8 cellular contexts compared by ENCODE assay signal in genomic region chr17:78323821-78324390, GRCh38. TPM values are rescaled to one million over a fixed set of nuclear protein-coding genes. Genes with fewer than 3 reads are reported as not detected.
DNase-seq lines count a peak whose midpoint lies in the region; ATAC-seq and TF ChIP-seq lines count a peak whose summit lies in the region.

No MANE protein-coding gene starts in this region.

- H3F3A ChIP-seq in GM23248 (ENCODE audit: insufficient read depth) (peaks cover 26% of the 10 kb centered on the region), PC-9 (ENCODE audit: insufficient read depth, low read depth) (peaks cover 13% of the 10 kb centered on the region; the same call in 1 of the 2 replicates)

- intact Hi-C loops in PC-9 (cut with micrococcal nuclease; ENCODE audit: unreplicated experiment) = no loop called here

- POLR2A ChIA-PET in PC-9 (lab: Charles Lee; ENCODE audit: unreplicated experiment) = no interaction called here

- DNase-seq in GM23248 (no peak), SK-N-MC (ENCODE audit: low read depth, low spot score) (no peak), fibroblast of lung (ENCODE audit: low read depth in 2 of 2) (no peak), PC-9 (no peak), DMS53 (lab: John Stamatoyannopoulos, UW) (no peak), CD1c-positive myeloid dendritic cell (ENCODE audit: extremely low spot score) (no peak)

- H3K4me3 ChIP-seq in GM23248 (no peak overlapping the region), SK-N-MC (peak overlapping the region; percentile 49; the same call in 1 of the 2 replicates), fibroblast of lung (replicated peaks in 1 of 4; ENCODE audit: control extremely low read depth in 1 of 4, insufficient read depth in 1 of 4, low read depth in 3 of 4, low read length in 4 of 4) (peak overlapping the region in 1 of 4 experiments; percentile 29), skeletal muscle satellite cell (ENCODE audit: low read length) (no peak overlapping the region), PC-9 (no peak overlapping the region)

- CTCF ChIA-PET in PC-9 (lab: Charles Lee) = interaction anchor here (0.6 kb wide), 1 partner anchor 15 kb away, joined by 7 read pairs; no protein-coding TSS in a partner anchor

- H3K9me2 ChIP-seq in GM23248 (ENCODE audit: insufficient read depth) = no peaks in the 10 kb centered on the region
- no peaks in the 10 kb centered on the region for H3K9me2 ChIP-seq in PC-9 (ENCODE audit: insufficient read depth)

- H3K79me2 ChIP-seq in GM23248 (ENCODE audit: insufficient read depth) (no peaks in the 10 kb centered on the region), fibroblast of lung (ENCODE audit: control insufficient read depth, insufficient read depth, low read length) (no peaks in the 10 kb centered on the region), PC-9 (ENCODE audit: low read depth) (no peaks in the 10 kb centered on the region)

- peaks cover 37% of the 10 kb centered on the region for H3K4me1 ChIP-seq in GM23248 (ENCODE audit: insufficient read depth)
- H3K4me1 ChIP-seq in fibroblast of lung (ENCODE audit: control insufficient read depth, extremely low read depth, insufficient read depth, low read length) = peaks cover 34% of the 10 kb centered on the region
- peaks cover 50% of the 10 kb centered on the region for H3K4me1 ChIP-seq in skeletal muscle satellite cell (ENCODE audit: control insufficient read depth, insufficient read depth, low read length)
- peaks cover 9% of the 10 kb centered on the region for H3K4me1 ChIP-seq in PC-9 (replicated peaks; ENCODE audit: insufficient read depth)

- BruUV-seq in PC-9 (replicated peaks; lab: Mats Ljungman, UMichigan) = no TSS peak

- WGBS in GM23248 (ENCODE audit: low coverage in 1 of 2, low lambda C conversion rate in 2 of 2, missing lambda C conversion rate in 2 of 2), 2 experiments = 22 to 47% methylated on average over 3 to 7 of the region's 7 CpGs

- H3K27me3 ChIP-seq in GM23248 (replicated peaks; ENCODE audit: insufficient read depth) (no peaks in the 10 kb centered on the region), fibroblast of lung (ENCODE audit: control insufficient read depth, insufficient read depth, low read length) (no peaks in the 10 kb centered on the region), skeletal muscle satellite cell (ENCODE audit: control insufficient read depth, insufficient read depth, low read length) (no peaks in the 10 kb centered on the region), PC-9 (ENCODE audit: insufficient read depth, low read depth) (no peaks in the 10 kb centered on the region)

- H3K4me2 ChIP-seq in GM23248 (ENCODE audit: unreplicated experiment) (peak overlapping the region; percentile 56), fibroblast of lung (ENCODE audit: extremely low read depth, insufficient read depth, low read length) (peak overlapping the region; percentile 83), skeletal muscle satellite cell (ENCODE audit: low read length) (peak overlapping the region; percentile 68), PC-9 (no peak overlapping the region)

- ATAC-seq in HG03439 (IDR thresholded peaks at IDR 0.05; ENCODE audit: unreplicated experiment) = no peak

- peak overlapping the region; percentile 95 for H3K27ac ChIP-seq in GM23248
- 0 out of 2 replicates have a peak overlapping the region, but pooled peaks have one; percentile 56 for H3K27ac ChIP-seq in SK-N-MC
- H3K27ac ChIP-seq in fibroblast of lung (ENCODE audit: insufficient read depth, low read length) = peak overlapping the region; percentile 98
- H3K27ac ChIP-seq in PC-9 = no peak overlapping the region

- no peaks in the 10 kb centered on the region for H4K20me1 ChIP-seq in GM23248 (ENCODE audit: insufficient read depth)
- no peaks in the 10 kb centered on the region for H4K20me1 ChIP-seq in fibroblast of lung (ENCODE audit: control insufficient read depth, extremely low read depth, insufficient read depth, low read length)
- H4K20me1 ChIP-seq in PC-9 (ENCODE audit: insufficient read depth) = no peaks in the 10 kb centered on the region

- H2AFZ ChIP-seq in GM23248 (peak overlapping the region; percentile 75), fibroblast of lung (ENCODE audit: low read length) (no peak overlapping the region), PC-9 (no peak overlapping the region)

- no peaks in the 10 kb centered on the region for H3K36me3 ChIP-seq in GM23248 (ENCODE audit: low read depth)
- no peaks in the 10 kb centered on the region for H3K36me3 ChIP-seq in SK-N-MC (ENCODE audit: insufficient read depth, low read length)
- H3K36me3 ChIP-seq in fibroblast of lung (ENCODE audit: control insufficient read depth, insufficient read depth, low read length) = no peaks in the 10 kb centered on the region
- H3K36me3 ChIP-seq in skeletal muscle satellite cell (ENCODE audit: insufficient read depth, low read length) = no peaks in the 10 kb centered on the region
- no peaks in the 10 kb centered on the region for H3K36me3 ChIP-seq in PC-9 (ENCODE audit: low read depth)

- TF ChIP-seq CTCF in fibroblast of lung (conservative IDR thresholded peaks at IDR 0.05 in 1 of 2, IDR thresholded peaks at IDR 0.05 in 1 of 2; ENCODE audit: low read depth in 1 of 2, low read length in 2 of 2) = no peak
- no peak for TF ChIP-seq CTCF in PC-9 (conservative IDR thresholded peaks at IDR 0.05)

- in situ Hi-C loops in GM23248 (cut with MboI) = no loop called here

- no peaks in the 10 kb centered on the region for H3K9me3 ChIP-seq in GM23248 (ENCODE audit: low read depth)
- H3K9me3 ChIP-seq in SK-N-MC (ENCODE audit: low read depth, low read length) = no peaks in the 10 kb centered on the region
- H3K9me3 ChIP-seq in fibroblast of lung (ENCODE audit: control insufficient read depth, insufficient read depth, low read depth, low read length) = no peaks in the 10 kb centered on the region
- no peaks in the 10 kb centered on the region for H3K9me3 ChIP-seq in skeletal muscle satellite cell (replicated peaks; ENCODE audit: low read length)
- no peaks in the 10 kb centered on the region for H3K9me3 ChIP-seq in PC-9 (ENCODE audit: insufficient read depth, low read depth)

- H3K9ac ChIP-seq in GM23248 (peak overlapping the region; percentile 86), SK-N-MC (ENCODE audit: insufficient read length) (no peak overlapping the region), fibroblast of lung (ENCODE audit: insufficient read depth, low read length) (peak overlapping the region; percentile 82), skeletal muscle satellite cell (ENCODE audit: low read depth, low read length) (peak overlapping the region; percentile 79)

RNA-seq across cellular contexts. Expression of gene SOCS3, which starts 36.0 kb away (rescaled TPM):
- 47.8 and 50.6 TPM in 2 replicates for total RNA-seq in GM23248 (2014; rRNA removed; shearing (Covaris generic))
- polyA plus RNA-seq in GM23248 (2016; fragmentation: Nextera tagmentation; extraction: Ambion mirVana) = 31.2 and 31.5 TPM in 2 replicates
- 163 and 185 TPM in 2 replicates for total RNA-seq in fibroblast of lung
- 52.6 and 87.8 TPM in 2 replicates for polyA plus RNA-seq in fibroblast of lung
- 59.6 and 94.1 TPM in 2 replicates for polyA plus RNA-seq in fibroblast of lung (2012)
- 48.9 and 50.2 TPM in 2 replicates for polyA minus RNA-seq in fibroblast of lung (ENCODE audit: low replicate concordance)
- 52.0 and 93.5 TPM in 2 replicates for total RNA-seq in skeletal muscle satellite cell (2012; rRNA removed)
- total RNA-seq in PC-9 (2021) = 20.7 and 21.7 TPM in 2 replicates

RNA-seq across cellular contexts. Expression of gene PGS1, which starts 54.5 kb away (rescaled TPM):
- 31.4 and 32.5 TPM in 2 replicates for total RNA-seq in GM23248 (2014; rRNA removed; shearing (Covaris generic))
- polyA plus RNA-seq in GM23248 (2016; fragmentation: Nextera tagmentation; extraction: Ambion mirVana) (28.6 and 30.2 TPM in 2 replicates), fibroblast of lung (21.7 and 22.4 TPM in 2 replicates)
- total RNA-seq in fibroblast of lung (29.8 and 34.5 TPM in 2 replicates), PC-9 (2021) (37.7 and 40.2 TPM in 2 replicates)
- 16.6 and 21.3 TPM in 2 replicates for polyA plus RNA-seq in fibroblast of lung (2012)
- 27.9 and 37.7 TPM in 2 replicates for polyA minus RNA-seq in fibroblast of lung (ENCODE audit: low replicate concordance)
- 24.6 and 25.8 TPM in 2 replicates for total RNA-seq in skeletal muscle satellite cell (2012; rRNA removed)
